In genomic region chr11:22479986-22480740, GRCh38 we compare ENCODE assay signal across 17 cellular contexts.
DNase-seq lines count a peak whose midpoint lies in the region; ATAC-seq, FAIRE-seq and TF ChIP-seq lines count a peak whose summit lies in the region.
"Had no signal": no experiment of that assay in that cellular context is flagged by ENCODE, and none has a peak within 500 bp of the region (broad histone marks: within the 10 kb centered on the region; RNA-seq: fewer than 3 reads in every experiment).

No MANE protein-coding gene starts in this region.

- H3K36me3 ChIP-seq in GM23248 (ENCODE audit: low read depth), result no peaks in the 10 kb centered on the region
- H3K36me3 ChIP-seq in astrocyte (ENCODE audit: insufficient read depth, low read length), result no peaks in the 10 kb centered on the region
- no peaks in the 10 kb centered on the region for H3K36me3 ChIP-seq in hepatocyte (replicated peaks; ENCODE audit: insufficient read depth, low read depth)
- H3K36me3 ChIP-seq in effector memory CD4-positive, alpha-beta T cell (ENCODE audit: control insufficient read depth, insufficient read depth, low read length), result no peaks in the 10 kb centered on the region
- H3K36me3 ChIP-seq in PC-9 (ENCODE audit: low read depth), result no peaks in the 10 kb centered on the region

- H3K9me3 ChIP-seq in GM23248 (ENCODE audit: low read depth) (no peaks in the 10 kb centered on the region), astrocyte (ENCODE audit: insufficient read depth, low read depth, low read length) (no peaks in the 10 kb centered on the region), hepatocyte (ENCODE audit: low read depth) (no peaks in the 10 kb centered on the region), PC-9 (ENCODE audit: insufficient read depth, low read depth) (no peaks in the 10 kb centered on the region)
- H3K9me3 ChIP-seq in effector memory CD4-positive, alpha-beta T cell (ENCODE audit: control insufficient read depth, low read length), result no peaks in the 10 kb centered on the region
- H3K9me3 ChIP-seq: Caco-2 had no signal

- H3K4me1 ChIP-seq in GM23248 (ENCODE audit: insufficient read depth), result peaks cover 39% of the 10 kb centered on the region
- H3K4me1 ChIP-seq in astrocyte (ENCODE audit: insufficient read depth, low read length), result no peaks in the 10 kb centered on the region
- H3K4me1 ChIP-seq in hepatocyte (ENCODE audit: insufficient read depth), result peaks cover 17% of the 10 kb centered on the region
- H3K4me1 ChIP-seq in effector memory CD4-positive, alpha-beta T cell (ENCODE audit: control insufficient read depth, insufficient read depth, low read length, poor library complexity, severe bottlenecking), result no peaks in the 10 kb centered on the region
- no peaks in the 10 kb centered on the region for H3K4me1 ChIP-seq in PC-9 (replicated peaks; ENCODE audit: insufficient read depth)

- no peaks in the 10 kb centered on the region for H3K27me3 ChIP-seq in GM23248 (replicated peaks; ENCODE audit: insufficient read depth)
- no peaks in the 10 kb centered on the region for H3K27me3 ChIP-seq in astrocyte (ENCODE audit: insufficient read depth, low read length)
- H3K27me3 ChIP-seq in hepatocyte, result no peaks in the 10 kb centered on the region
- no peaks in the 10 kb centered on the region for H3K27me3 ChIP-seq in effector memory CD4-positive, alpha-beta T cell (replicated peaks; ENCODE audit: control insufficient read depth, insufficient read depth, low read length, poor library complexity, severe bottlenecking)
- H3K27me3 ChIP-seq in PC-9 (ENCODE audit: insufficient read depth, low read depth), result no peaks in the 10 kb centered on the region

- H3K36me3 Mint-ChIP-seq in astrocyte (ENCODE audit: low read depth, unreplicated experiment), result no peaks in the 10 kb centered on the region
- no peaks in the 10 kb centered on the region for H3K36me3 Mint-ChIP-seq in type B pancreatic cell
- H3K36me3 Mint-ChIP-seq: CD8-positive, alpha-beta T cell had no signal

- 17 to 24% methylated on average over 4 of the region's 4 CpGs for WGBS in GM23248 (ENCODE audit: low coverage in 1 of 2, low lambda C conversion rate in 2 of 2, missing lambda C conversion rate in 2 of 2), 2 experiments
- 78% methylated on average over 4 of the region's 4 CpGs for WGBS in hepatocyte (ENCODE audit: low lambda C conversion rate, missing lambda C conversion rate)

- FAIRE-seq in astrocyte (lab: Jason Lieb, UNC), result no peak
- FAIRE-seq: GM12892 had no signal

- no peak overlapping the region for H3K9ac ChIP-seq in GM23248
- no peak overlapping the region for H3K9ac ChIP-seq in astrocyte (ENCODE audit: low read length)

- POLR2A ChIA-PET in PC-9 (lab: Charles Lee; ENCODE audit: unreplicated experiment), result no interaction called here

- intact Hi-C loops in PC-9 (cut with micrococcal nuclease; ENCODE audit: unreplicated experiment), result no loop called here

- peaks cover 22% of the 10 kb centered on the region; the same call in 1 of the 2 replicates for H3F3A ChIP-seq in GM23248 (ENCODE audit: insufficient read depth)
- H3F3A ChIP-seq in PC-9 (ENCODE audit: insufficient read depth, low read depth), result no peaks in the 10 kb centered on the region

- H4K20me1 ChIP-seq in GM23248 (ENCODE audit: insufficient read depth) (no peaks in the 10 kb centered on the region), astrocyte (ENCODE audit: insufficient read depth, low read length) (no peaks in the 10 kb centered on the region), hepatocyte (ENCODE audit: insufficient read depth, poor library complexity, severe bottlenecking) (no peaks in the 10 kb centered on the region), PC-9 (ENCODE audit: insufficient read depth) (no peaks in the 10 kb centered on the region)

- H3K4me3 Mint-ChIP-seq in astrocyte (ENCODE audit: unreplicated experiment), result no peak overlapping the region
- peak overlapping the region; percentile 21 for H3K4me3 Mint-ChIP-seq in type B pancreatic cell
- H3K4me3 Mint-ChIP-seq: B cell; CD8-positive, alpha-beta T cell had no signal

- peak overlapping the region; percentile 26 for H3K4me2 ChIP-seq in GM23248 (ENCODE audit: unreplicated experiment)
- H3K4me2 ChIP-seq in astrocyte (ENCODE audit: low read length), result no peak overlapping the region
- H3K4me2 ChIP-seq in hepatocyte, result no peak overlapping the region
- H3K4me2 ChIP-seq in PC-9, result no peak overlapping the region

- peak; percentile 35 for DNase-seq in GM23248
- peak; percentile 75 for DNase-seq in astrocyte (ENCODE audit: low read depth)
- no peak for DNase-seq in hepatocyte (ENCODE audit: low spot score)
- DNase-seq in type B pancreatic cell (ENCODE audit: extremely low spot score, unreplicated experiment), result no peak
- no peak for DNase-seq in effector memory CD4-positive, alpha-beta T cell
- no peak for DNase-seq in PC-9
- DNase-seq: ACHN; C1 segment of cervical spinal cord; Caco-2; CD8-positive, alpha-beta T cell; DND-41; GDM1 had no signal

- no peaks in the 10 kb centered on the region for H3K79me2 ChIP-seq in GM23248 (ENCODE audit: insufficient read depth)
- no peaks in the 10 kb centered on the region for H3K79me2 ChIP-seq in astrocyte (ENCODE audit: insufficient read depth, low read length)
- H3K79me2 ChIP-seq in hepatocyte, result no peaks in the 10 kb centered on the region
- no peaks in the 10 kb centered on the region for H3K79me2 ChIP-seq in PC-9 (ENCODE audit: low read depth)

- H3K4me3 ChIP-seq in GM23248, result no peak overlapping the region
- H3K4me3 ChIP-seq in astrocyte (ENCODE audit: insufficient read depth, low read depth, low read length), result no peak overlapping the region
- no peak overlapping the region for H3K4me3 ChIP-seq in hepatocyte
- H3K4me3 ChIP-seq in effector memory CD4-positive, alpha-beta T cell (ENCODE audit: insufficient read depth, low read depth, low read length, poor library complexity, severe bottlenecking), result no peak overlapping the region
- H3K4me3 ChIP-seq in PC-9, result no peak overlapping the region

- ATAC-seq in GM21786 (IDR thresholded peaks at IDR 0.05; ENCODE audit: unreplicated experiment), result no peak
- ATAC-seq: CD8-positive, alpha-beta T cell; HCT116 had no signal

- peak overlapping the region; percentile 31; the same call in 1 of the 2 replicates for H3K27ac ChIP-seq in GM23248
- no peak overlapping the region for H3K27ac ChIP-seq in astrocyte (ENCODE audit: low read depth, low read length)
- peak overlapping the region; percentile 38 for H3K27ac ChIP-seq in hepatocyte
- H3K27ac ChIP-seq in effector memory CD4-positive, alpha-beta T cell (ENCODE audit: insufficient read depth, low read length, poor library complexity, severe bottlenecking), result no peak overlapping the region
- no peak overlapping the region for H3K27ac ChIP-seq in PC-9
- H3K27ac ChIP-seq: HL-60 had no signal

- no peak overlapping the region for H2AFZ ChIP-seq in GM23248
- no peak overlapping the region for H2AFZ ChIP-seq in astrocyte (ENCODE audit: low read depth, low read length)
- H2AFZ ChIP-seq in hepatocyte, result no peak overlapping the region
- H2AFZ ChIP-seq in PC-9, result no peak overlapping the region; the same call in 1 of the 2 replicates

- H3K4me1 Mint-ChIP-seq in astrocyte (ENCODE audit: low read depth, unreplicated experiment) (peaks cover 3% of the 10 kb centered on the region), type B pancreatic cell (ENCODE audit: unreplicated experiment) (peaks cover 14% of the 10 kb centered on the region)
- H3K4me1 Mint-ChIP-seq: B cell had no signal

- in situ Hi-C loops in GM23248 (cut with MboI), result no loop called here

- CTCF ChIA-PET in PC-9 (lab: Charles Lee), result no interaction called here

- no peaks in the 10 kb centered on the region for H3K9me2 ChIP-seq in GM23248 (ENCODE audit: insufficient read depth)
- H3K9me2 ChIP-seq in hepatocyte (replicated peaks; ENCODE audit: insufficient read depth), result no peaks in the 10 kb centered on the region
- H3K9me2 ChIP-seq in PC-9 (ENCODE audit: insufficient read depth), result no peaks in the 10 kb centered on the region

- H3K27ac Mint-ChIP-seq in astrocyte (ENCODE audit: unreplicated experiment) (no peak overlapping the region), type B pancreatic cell (peak overlapping the region; percentile 29)
- H3K27ac Mint-ChIP-seq: B cell; CD8-positive, alpha-beta T cell had no signal

- TF ChIP-seq CTCF in astrocyte (IDR thresholded peaks at IDR 0.05; ENCODE audit: insufficient read depth, low read depth, low read length) (no peak), hepatocyte (IDR thresholded peaks at IDR 0.05; ENCODE audit: poor library complexity) (no peak), type B pancreatic cell (conservative IDR thresholded peaks at IDR 0.05) (no peak), PC-9 (conservative IDR thresholded peaks at IDR 0.05) (no peak)

- H3K9me3 Mint-ChIP-seq in astrocyte (ENCODE audit: unreplicated experiment) (peaks cover 2% of the 10 kb centered on the region), type B pancreatic cell (peaks cover 5% of the 10 kb centered on the region)

- H3K27me3 Mint-ChIP-seq in astrocyte (ENCODE audit: low read depth, unreplicated experiment) (no peaks in the 10 kb centered on the region), type B pancreatic cell (no peaks in the 10 kb centered on the region)
- H3K27me3 Mint-ChIP-seq: B cell had no signal

- BruUV-seq in PC-9 (replicated peaks; lab: Mats Ljungman, UMichigan), result no TSS peak

Comparison
In these comparisons a context has a peak if more than half of its experiments do, and no peak if none do; other contexts are left out.
1. DNase-seq: peak in GM23248 (single experiment) and astrocyte (single experiment); none in hepatocyte (single experiment), type B pancreatic cell (single experiment), effector memory CD4-positive, alpha-beta T cell (0 of 3) and PC-9 (0 of 2).
2. H3K27ac ChIP-seq: peak in GM23248 (single experiment) and hepatocyte (single experiment); none in astrocyte (single experiment), effector memory CD4-positive, alpha-beta T cell (single experiment) and PC-9 (single experiment).